Comparison of ENCODE assay signal across 20 cellular contexts in the genomic region with DNA sequence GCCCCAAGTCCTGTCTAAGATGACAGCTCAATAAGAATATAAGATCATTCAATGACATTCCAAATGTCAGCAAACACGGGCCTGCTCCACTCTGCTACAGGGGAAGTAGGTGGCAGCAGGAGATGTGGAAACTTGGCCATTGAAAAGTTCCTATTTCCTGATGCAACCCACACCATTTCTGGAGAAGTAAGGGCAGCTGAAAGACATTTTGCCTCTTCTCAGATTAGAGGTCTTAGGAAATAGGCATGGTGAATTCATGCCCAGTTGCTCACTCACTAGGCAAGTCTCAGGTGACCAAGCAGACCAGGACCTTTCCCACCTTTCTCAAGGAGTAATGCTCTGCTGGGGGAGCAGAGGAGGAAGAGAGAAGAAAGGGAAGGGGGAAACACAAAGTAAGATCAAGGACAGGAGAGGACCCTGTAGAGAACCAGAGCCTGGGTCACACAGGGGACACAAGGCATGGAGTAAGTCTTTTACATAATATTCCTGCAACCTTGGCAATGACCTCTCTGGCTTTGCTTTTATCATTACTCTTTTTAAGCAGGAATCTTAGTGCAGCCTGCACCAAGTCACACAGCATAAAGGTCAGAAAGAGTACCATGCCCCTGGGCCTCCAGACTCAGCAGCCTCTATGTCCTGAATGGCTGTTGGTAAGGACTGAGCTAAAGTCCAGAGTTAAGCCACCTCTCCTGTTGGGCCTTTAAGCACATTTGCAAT.
"Had no signal": no experiment of that assay in that cellular context is flagged by ENCODE, and none has a peak within 500 bp of the region (broad histone marks: within the 10 kb centered on the region; RNA-seq: fewer than 3 reads in every experiment).

No MANE protein-coding gene starts in this region.

- FAIRE-seq: urothelium cell line had no signal

- H3K27ac ChIP-seq: ascending aorta, breast epithelium, esophagus squamous epithelium, tibial artery had no signal

- H3K4me3 ChIP-seq: ascending aorta, breast epithelium, esophagus squamous epithelium, tibial artery had no signal

- H3K9me3 ChIP-seq: ascending aorta, breast epithelium, esophagus squamous epithelium, tibial artery had no signal

- H3K4me1 ChIP-seq: ascending aorta, breast epithelium, tibial artery had no signal

- H3K36me3 ChIP-seq: breast epithelium had no signal

- H3K27me3 ChIP-seq: ascending aorta, breast epithelium, esophagus squamous epithelium, tibial artery had no signal

- DNase-seq: activated CD4-positive, alpha-beta T cell treated with anti-CD3 and anti-CD28 coated beads, Interleukin-2, amount 10 ng/mL, durations not matched to agents 7 days and 5 days; activated CD8-positive, alpha-beta memory T cell treated with anti-CD3 and anti-CD28 coated beads, Interleukin-2, amount 50 U/mL, for 4 hours; activated CD8-positive, alpha-beta T cell treated with anti-CD3 and anti-CD28 coated beads, Interleukin-2, amount 10 ng/mL, durations not matched to agents 7 days and 5 days; activated effector memory CD4-positive, alpha-beta T cell treated with Interleukin-2 at 50 U/mL for 16 hours; activated naive CD4-positive, alpha-beta T cell treated with anti-CD3 and anti-CD28 coated beads, Interleukin-2, amount 10 ng/mL, durations not matched to agents 7 days and 5 days; activated T-cell treated with anti-CD3 and anti-CD28 coated beads, Interleukin-2, amount 50 U/mL, for 48 hours; cerebellar nuclear complex; effector memory CD4-positive, alpha-beta T cell; esophagus squamous epithelium; hypothalamus; islet precursor cell; nephron progenitor cell; occipital lobe; stimulated activated naive CD8-positive, alpha-beta T cell treated with anti-CD3 and anti-CD28 coated beads, Interleukin-15, Interleukin-2, amounts not matched to agents 100 U/mL and 50 U/mL, for 24 hours; substantia nigra; T1000; tibial artery had no signal
